In the genomic region with DNA sequence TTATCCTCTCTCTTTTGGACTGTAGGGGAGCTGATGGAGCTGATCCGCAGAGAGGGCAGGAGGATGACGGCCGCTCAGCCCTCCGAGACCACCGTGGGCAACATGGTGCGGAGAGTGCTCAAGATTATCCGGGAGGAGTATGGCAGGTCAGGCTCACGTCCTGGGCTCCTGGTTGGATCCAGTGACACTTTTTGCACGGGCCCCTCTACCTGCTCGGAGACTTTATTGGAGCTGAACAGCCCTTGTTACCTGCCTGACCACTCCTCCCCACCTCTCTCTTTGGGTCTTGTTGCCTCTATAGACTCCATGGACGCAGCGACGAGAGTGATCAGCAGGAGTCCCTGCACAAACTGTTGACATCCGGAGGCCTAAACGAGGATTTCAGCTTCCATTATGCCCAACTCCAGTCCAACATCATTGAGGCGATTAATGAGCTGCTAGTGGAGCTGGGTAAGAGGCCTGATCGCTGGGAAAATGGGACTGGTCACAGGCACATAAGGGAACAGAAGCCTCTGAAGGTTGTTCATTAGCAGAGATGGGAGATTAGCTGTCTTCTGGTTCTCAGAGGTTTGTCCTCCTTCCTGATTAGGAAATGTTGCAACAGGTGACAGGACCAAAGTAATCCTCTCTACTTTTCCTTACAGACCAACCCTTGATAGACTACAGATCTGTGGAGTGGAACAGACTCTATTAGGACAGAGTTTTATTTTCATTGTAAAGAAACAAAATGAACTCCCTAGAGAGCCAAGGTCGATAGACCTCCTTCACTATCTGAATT, we compare ENCODE assay signal across 8 cellular contexts. TPM values are rescaled to one million over a fixed set of nuclear protein-coding genes. Genes with fewer than 3 reads are reported as not detected.
A peak's percentile ranks its signal among the peaks of the same experiment; 100 is the strongest.
DNase-seq lines count a peak whose midpoint lies in the region; ATAC-seq, FAIRE-seq and TF ChIP-seq lines count a peak whose summit lies in the region.

No MANE protein-coding gene starts in this region.

- H3K36me3 ChIP-seq in pancreas: peaks cover 0 to 7% (median 6%) of the 10 kb centered on the region in 3 donors

- no peak for FAIRE-seq in pancreas (lab: Jason Lieb, UNC)

- no peaks in the 10 kb centered on the region for H3K27me3 ChIP-seq in pancreas

- intact Hi-C loops in pancreas (cut with DNase I): no loop called here

- CTCF ChIA-PET in RWPE1 (lab: Yijun Ruan, JAX): interaction anchor here (0.7 to 1.0 kb wide), 2 partner anchors 98 to 140 kb away, joined by 3 to 4 read pairs; no protein-coding TSS in a partner anchor

- POLR2A ChIA-PET in RWPE1 (lab: Yijun Ruan, JAX; ENCODE audit: low non-redundant PET): no interaction called here

- peak; percentile 1 for ATAC-seq in GM18498 (IDR thresholded peaks at IDR 0.05; ENCODE audit: unreplicated experiment)
- ATAC-seq in pancreas: peak in 2 of 4 donors; percentile 0 to 1
- no peak for ATAC-seq in HG03354 (IDR thresholded peaks at IDR 0.05; ENCODE audit: poor library complexity, severe bottlenecking, unreplicated experiment)
- no peak for ATAC-seq in GM21717 (IDR thresholded peaks at IDR 0.05; ENCODE audit: unreplicated experiment)

- H3K4me3 ChIP-seq in pancreas: peak overlapping the region; percentile 85 to 94 (median 87)

- peaks cover 0 to 17% (median 9%) of the 10 kb centered on the region in 3 donors for H3K4me1 ChIP-seq in pancreas

- H3K9me3 ChIP-seq in pancreas: no peaks in the 10 kb centered on the region

- DNase-seq in RWPE1 (ENCODE audit: low spot score) (no peak), epithelial cell of prostate (ENCODE audit: low read depth, low spot score) (no peak), pancreas (no peak), SIG-M5 (lab: John Stamatoyannopoulos, UW) (no peak), GOT3 (lab: John Stamatoyannopoulos, UW) (no peak)

- no peak for TF ChIP-seq CTCF in RWPE1 (conservative IDR thresholded peaks at IDR 0.05; ENCODE audit: low read depth)
- no peak for TF ChIP-seq CTCF in pancreas (IDR thresholded peaks at IDR 0.05)

- H3K27ac ChIP-seq in RWPE1: peak overlapping the region; percentile 83
- peak overlapping the region; percentile 80 for H3K27ac ChIP-seq in epithelial cell of prostate
- H3K27ac ChIP-seq in pancreas: peak overlapping the region in 1 of 4 donors; percentile 83

- 6 to 7% methylated on average over 18 of the region's 18 CpGs for WGBS in pancreas, 2 donors

RNA-seq across cellular contexts. Expression of gene EIF2B2, which starts 0.7 kb away (rescaled TPM):
- total RNA-seq in pancreas: 10 to 100 TPM; 11.2 to 22.1 (median 16.6) TPM
- polyA plus RNA-seq in pancreas: 10 to 100 TPM; 12.4 to 19.0 TPM

RNA-seq across cellular contexts. Expression of gene MLH3, which starts 47.8 kb away (rescaled TPM):
- total RNA-seq in pancreas: 10 to 100 TPM in 5 of 6 donors, 1 to 10 TPM in 1; 9.4 to 23.5 (median 12.0) TPM
- polyA plus RNA-seq in pancreas: 10 to 100 TPM; 14.7 to 20.8 TPM

RNA-seq across cellular contexts. Expression of gene PGF, which starts 48.0 kb away (rescaled TPM):
- total RNA-seq in pancreas: 1 to 10 TPM in 4 of 6 donors, under 1 TPM in 2; 0.73 to 4.7 (median 1.8) TPM
- 1 to 10 TPM; 1.5 to 1.8 TPM for polyA plus RNA-seq in pancreas
